Comparison of ENCODE assay signal across 9 cellular contexts in the genomic region with DNA sequence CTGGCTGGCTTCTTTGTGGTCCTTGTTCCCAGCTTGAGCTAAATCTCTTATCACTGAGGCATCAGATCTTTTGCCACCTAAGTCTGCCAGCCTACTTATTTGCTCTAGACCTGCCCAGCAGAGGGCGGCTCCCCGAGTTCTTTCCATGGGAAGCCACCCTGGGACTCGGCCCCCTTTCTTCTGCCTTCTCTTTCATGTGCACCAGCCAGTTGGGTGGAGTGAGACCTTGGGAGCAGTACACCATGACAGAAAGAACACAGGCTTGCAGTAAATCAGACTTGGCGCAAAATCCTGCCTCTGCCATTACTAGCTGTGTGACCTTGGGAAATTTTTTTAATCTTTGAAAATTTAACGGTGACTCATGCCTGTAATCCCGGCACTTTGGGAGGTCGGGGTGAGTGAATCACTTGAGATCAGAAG. TPM values are rescaled to one million over a fixed set of nuclear protein-coding genes. Genes with fewer than 3 reads are reported as not detected.
DNase-seq lines count a peak whose midpoint lies in the region; ATAC-seq and TF ChIP-seq lines count a peak whose summit lies in the region.
"Had no signal": no experiment of that assay in that cellular context is flagged by ENCODE, and none has a peak within 500 bp of the region (broad histone marks: within the 10 kb centered on the region; RNA-seq: fewer than 3 reads in every experiment).

No MANE protein-coding gene starts in this region.

- peak; percentile 67 for DNase-seq in D341Med (ENCODE audit: low spot score)
- peak; percentile 52 for DNase-seq in HFFc6
- peak in 1 of 3 donors; percentile 14 for DNase-seq in T-helper 17 cell
- peak; percentile 56 for DNase-seq in iPS-NIHi7 (ENCODE audit: extremely low spot score)
- no peak for DNase-seq in globus pallidus (ENCODE audit: low spot score)
- no peak for DNase-seq in sigmoid colon
- DNase-seq in sciatic nerve (ENCODE audit: low spot score) = no peak
- no peak for DNase-seq in epidermal melanocyte (ENCODE audit: insufficient read length, low spot score)

- no peaks in the 10 kb centered on the region for H3K27me3 Mint-ChIP-seq in HFFc6 (ENCODE audit: insufficient read depth)
- no peaks in the 10 kb centered on the region for H3K27me3 Mint-ChIP-seq in T-helper 17 cell
- H3K27me3 Mint-ChIP-seq: IgD-negative memory B cell had no signal

- no peaks in the 10 kb centered on the region for H3K9me3 Mint-ChIP-seq in HFFc6

- H3K4me1 Mint-ChIP-seq in HFFc6 (ENCODE audit: low read depth) = peaks cover 44% of the 10 kb centered on the region
- peaks cover 20% of the 10 kb centered on the region for H3K4me1 Mint-ChIP-seq in T-helper 17 cell

- H3K4me3 Mint-ChIP-seq in HFFc6 (peak overlapping the region; percentile 28; the same call in 1 of the 2 replicates), T-helper 17 cell (no peak overlapping the region)
- H3K4me3 Mint-ChIP-seq: IgD-negative memory B cell had no signal

- TF ChIP-seq CTCF in HFFc6 (IDR thresholded peaks at IDR 0.05) (peak; percentile 73), sigmoid colon (IDR thresholded peaks at IDR 0.05) (peak in 1 of 4 experiments; percentile 27)

- TF ChIP-seq EP300 in sigmoid colon (IDR thresholded peaks at IDR 0.05) = no peak

- H3K9me3 ChIP-seq in T-helper 17 cell (ENCODE audit: control insufficient read depth, low read length, poor library complexity, severe bottlenecking) = no peaks in the 10 kb centered on the region
- H3K9me3 ChIP-seq in sigmoid colon = no peaks in the 10 kb centered on the region

- no peaks in the 10 kb centered on the region for H3K36me3 ChIP-seq in sigmoid colon

- H3K27me3 ChIP-seq in sigmoid colon = no peaks in the 10 kb centered on the region

- WGBS in sigmoid colon, 2 donors = 7 to 45% methylated on average over 7 of the region's 7 CpGs

- no peak for TF ChIP-seq POLR2A in sigmoid colon (IDR thresholded peaks at IDR 0.05)

- ATAC-seq in T-helper 17 cell (peak; percentile 46), sciatic nerve (no peak)

- H3K4me3 ChIP-seq in sigmoid colon = no peak overlapping the region

- H3K27ac ChIP-seq in sigmoid colon = no peak overlapping the region

- no peaks in the 10 kb centered on the region for H3K4me1 ChIP-seq in sigmoid colon

- intact Hi-C loops in sigmoid colon (cut with DNase I) = loop anchor here (10.0 kb wide), 1 partner anchor 272 kb away; no protein-coding TSS in a partner anchor
- intact Hi-C loops in sciatic nerve (cut with DNase I) = no loop called here

- H3K27ac Mint-ChIP-seq in HFFc6 (peak overlapping the region; percentile 65), T-helper 17 cell (no peak overlapping the region)

- peaks cover 20% of the 10 kb centered on the region for H3K36me3 Mint-ChIP-seq in HFFc6 (ENCODE audit: low read depth)
- H3K36me3 Mint-ChIP-seq in T-helper 17 cell (ENCODE audit: low read depth) = peaks cover 2% of the 10 kb centered on the region

RNA-seq across cellular contexts. Expression of gene SMAGP, which starts 7.4 kb away (rescaled TPM):
- total RNA-seq in HFFc6 (2021; fragmentation: NEBNext Ultra II Directional; extraction: Animal tissue kit (Norgen Biotek cat#: 25700)) = 10 to 100 TPM; 30.0 to 43.5 (median 32.5) TPM
- total RNA-seq in T-helper 17 cell (1 to 10 TPM; 1.9 to 3.4 TPM), sigmoid colon (1 to 10 TPM; 1.9 to 5.3 (median 3.4) TPM), sciatic nerve (6.2 TPM)
- 10 to 100 TPM; 78.8 to 81.7 (median 81.1) TPM for polyA plus RNA-seq in sigmoid colon

RNA-seq across cellular contexts. Expression of gene DAZAP2, which starts 24.1 kb away (rescaled TPM):
- total RNA-seq in HFFc6 (2021; fragmentation: NEBNext Ultra II Directional; extraction: Animal tissue kit (Norgen Biotek cat#: 25700)) = 100 to 1,000 TPM in 4 of 6 experiments, 10 to 100 TPM in 2; 84.7 to 137 (median 117) TPM
- 100 to 1,000 TPM; 273 to 335 TPM for total RNA-seq in T-helper 17 cell
- 100 to 1,000 TPM; 107 to 265 (median 191) TPM for total RNA-seq in sigmoid colon
- polyA plus RNA-seq in sigmoid colon = 100 to 1,000 TPM; 428 to 701 (median 638) TPM
- total RNA-seq in sciatic nerve = 175 TPM

RNA-seq across cellular contexts. Expression of gene POU6F1, which starts 44.9 kb away (rescaled TPM):
- total RNA-seq in HFFc6 (2021; fragmentation: NEBNext Ultra II Directional; extraction: Animal tissue kit (Norgen Biotek cat#: 25700)) = 1 to 10 TPM; 3.6 to 5.8 (median 4.2) TPM
- total RNA-seq in T-helper 17 cell (10 to 100 TPM; 22.5 to 32.8 TPM), sigmoid colon (10 to 100 TPM in 1 of 4 donors, 1 to 10 TPM in 3; 5.8 to 15.8 (median 8.5) TPM), sciatic nerve (40.7 TPM)
- 1 to 10 TPM; 1.2 to 4.5 (median 1.6) TPM for polyA plus RNA-seq in sigmoid colon

Comparison
In these comparisons a context has a peak if more than half of its experiments do, and no peak if none do; other contexts are left out.
1. DNase-seq: peak in D341Med (single experiment), HFFc6 (single experiment) and iPS-NIHi7 (single experiment); none in globus pallidus (single experiment), sigmoid colon (single experiment), sciatic nerve (single experiment) and epidermal melanocyte (single experiment).